In the genomic region with DNA sequence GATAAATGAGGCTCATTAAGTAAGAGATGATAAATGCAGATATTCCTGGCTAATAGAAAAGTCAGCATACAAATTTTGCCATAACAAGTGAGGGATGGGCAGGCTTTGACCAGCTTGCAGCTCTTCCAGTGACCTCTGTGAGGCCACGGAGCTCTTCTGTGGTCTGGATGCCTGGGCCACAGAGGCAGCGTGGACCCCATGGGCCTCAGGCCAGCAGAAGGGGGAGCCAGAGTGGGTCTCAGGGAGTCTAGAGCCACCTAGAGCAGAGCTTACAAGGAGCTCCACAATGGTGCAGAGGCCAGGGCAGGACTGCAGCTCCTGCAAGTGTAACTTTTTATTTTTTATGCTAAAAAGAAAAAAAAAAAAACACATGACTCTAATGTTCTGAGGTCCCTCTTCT, we compare ENCODE assay signal across 19 cellular contexts.
DNase-seq lines count a peak whose midpoint lies in the region; ATAC-seq, FAIRE-seq and TF ChIP-seq lines count a peak whose summit lies in the region.
"Had no signal": no experiment of that assay in that cellular context is flagged by ENCODE, and none has a peak within 500 bp of the region (broad histone marks: within the 10 kb centered on the region; RNA-seq: fewer than 3 reads in every experiment).

No MANE protein-coding gene starts in this region.

- H3K79me2 ChIP-seq in DND-41 (ENCODE audit: insufficient read depth, low read length) (peaks cover 96% of the 10 kb centered on the region), H1 (ENCODE audit: control insufficient read depth in 1 of 2, insufficient read depth in 2 of 2, low read length in 2 of 2) (peaks cover 0 to 83% of the 10 kb centered on the region in 2 experiments; a peak in 3 of 4 replicates)

- peaks cover 8% of the 10 kb centered on the region for H3K79me1 ChIP-seq in H1 (ENCODE audit: low read depth, low read length)

- H3K23ac ChIP-seq in H1 (ENCODE audit: insufficient read length) = no peak overlapping the region

- POLR2A ChIA-PET in GM10248 (lab: Yijun Ruan, JAX) (no interaction called here), H1 (lab: Charles Lee; ENCODE audit: partially characterized antibody) (interaction anchor here (1.2 to 2.0 kb wide), 2 partner anchors 9 to 22 kb away, joined by 3 to 5 read pairs; no protein-coding TSS in a partner anchor)

- DNase-seq in DND-41 (no peak), GM10248 (ENCODE audit: extremely low spot score) (no peak), NCI-H69 (lab: John Stamatoyannopoulos, UW) (peak; percentile 80), H1 (ENCODE audit: low read depth in 1 of 2, low spot score in 2 of 2) (peak in 1 of 2 experiments; percentile 21), activated gamma-delta T cell (lab: John Stamatoyannopoulos, UW) (no peak), G401 (ENCODE audit: low spot score) (no peak)
- DNase-seq: activated CD4-positive, CD25-positive, alpha-beta regulatory T cell; cortex of kidney; foreskin melanocyte; Kasumi-1; lower lobe of right lung; naive thymus-derived CD4-positive, alpha-beta T cell; NCI-H1694; NCI-H446 treated with DMSO at 0.1 percent for 48 hours; PC-9; upper lobe of left lung had no signal

- no peak overlapping the region for H2BK15ac ChIP-seq in H1 (ENCODE audit: low read length)

- no peak overlapping the region for H3K18ac ChIP-seq in H1 (ENCODE audit: extremely low read depth, low read length)

- ATAC-seq in DND-41 (ENCODE audit: insufficient read depth, low read depth) (peak; percentile 22; the same call in 1 of the 3 replicates), GM18511 (IDR thresholded peaks at IDR 0.05; ENCODE audit: unreplicated experiment) (no peak)
- ATAC-seq: naive thymus-derived CD4-positive, alpha-beta T cell; stimulated activated effector memory CD8-positive, alpha-beta T cell treated with anti-CD3 and anti-CD28 coated beads, Interleukin-12 subunit alpha, Interleukin-12 subunit beta, amount 100 ng/mL, for 72 hours had no signal

- H3K27me3 ChIP-seq in DND-41 (ENCODE audit: insufficient read depth, low read length, poor library complexity) (no peaks in the 10 kb centered on the region), H1 (replicated peaks in 1 of 4; ENCODE audit: control insufficient read depth in 3 of 4, extremely low read depth in 1 of 4, insufficient read depth in 3 of 4, low read length in 3 of 4) (no peaks in the 10 kb centered on the region)
- H3K27me3 ChIP-seq: BLaER1 treated with 17β-estradiol and CSF1 and Interleukin-3, amounts not matched to agents 10 nM and 100 nM; upper lobe of left lung had no signal

- in situ Hi-C loops in G401 (cut with HindIII; ENCODE audit: low sequenced_read_pairs) = no loop called here

- H3K27ac ChIP-seq in DND-41 (ENCODE audit: low read length) = no peak overlapping the region
- H3K27ac ChIP-seq in H1 (ENCODE audit: low read depth, low read length) = no peak overlapping the region
- H3K27ac ChIP-seq: BLaER1 treated with 17β-estradiol and CSF1 and Interleukin-3, amounts not matched to agents 10 nM and 100 nM; lower lobe of right lung; PC-9; upper lobe of left lung had no signal

- H4K5ac ChIP-seq in H1 (ENCODE audit: insufficient read length, low read depth, low read length) = no peak overlapping the region

- CTCF ChIA-PET in GM10248 (lab: Yijun Ruan, JAX) (interaction anchor here (1.1 to 4.6 kb wide), 9 partner anchors 8 to 88 kb away, joined by 3 to 32 read pairs (median 4); no protein-coding TSS in a partner anchor), H1 (lab: Charles Lee; ENCODE audit: partially characterized antibody) (interaction anchor here (0.8 to 2.5 kb wide), 20 partner anchors 8 to 1493 kb away, joined by 3 to 12 read pairs (median 4); no protein-coding TSS in a partner anchor)

- H4K8ac ChIP-seq in H1 (ENCODE audit: extremely low read depth, insufficient read depth, low read length) = no peak overlapping the region

- no peak overlapping the region for H2BK20ac ChIP-seq in H1 (ENCODE audit: low read length)

- no peak overlapping the region for H4K91ac ChIP-seq in H1 (replicated peaks; ENCODE audit: insufficient read length, low read length)

- H3K9ac ChIP-seq in DND-41 (ENCODE audit: low read depth, low read length) (no peak overlapping the region), H1 (replicated peaks in 1 of 4; ENCODE audit: extremely low read depth in 1 of 4, low read depth in 3 of 4, low read length in 3 of 4) (no peak overlapping the region)
- H3K9ac ChIP-seq: BLaER1 treated with 17β-estradiol and CSF1 and Interleukin-3, amounts not matched to agents 10 nM and 100 nM had no signal

- no peak overlapping the region for H3K4ac ChIP-seq in H1 (replicated peaks; ENCODE audit: insufficient read length, low read depth, low read length)

- no peak overlapping the region for H2AK5ac ChIP-seq in H1 (ENCODE audit: low read depth, low read length)

- no peak for TF ChIP-seq CTCF in DND-41 (IDR thresholded peaks at IDR 0.05; ENCODE audit: borderline replicate concordance, extremely low read depth, low read length, poor library complexity, severe bottlenecking)
- peak; percentile 23 for TF ChIP-seq CTCF in GM10248 (IDR thresholded peaks at IDR 0.05; ENCODE audit: control extremely low read depth, extremely low read depth, low read depth, missing control alignments)
- TF ChIP-seq CTCF in H1 (IDR thresholded peaks at IDR 0.05; ENCODE audit: control extremely low read depth in 1 of 3, insufficient read depth in 1 of 3, low read depth in 1 of 3, low read length in 3 of 3) = peak; percentile 63 to 77 (median 65)

- no peak overlapping the region for H2BK120ac ChIP-seq in H1 (replicated peaks; ENCODE audit: low read depth, low read length)

- peak; percentile 44 to 61 for TF ChIP-seq RAD21 in H1 (IDR thresholded peaks at IDR 0.05 in 1 of 2, conservative IDR thresholded peaks at IDR 0.05 in 1 of 2; ENCODE audit: low read depth in 2 of 2, low read length in 2 of 2)

- no peaks in the 10 kb centered on the region for H3K36me3 ChIP-seq in DND-41 (ENCODE audit: insufficient read depth, low read length)
- no peaks in the 10 kb centered on the region for H3K36me3 ChIP-seq in H1 (ENCODE audit: control insufficient read depth in 2 of 4, insufficient read depth in 4 of 4, low read length in 3 of 4)
- H3K36me3 ChIP-seq: lower lobe of right lung, upper lobe of left lung had no signal

- H3K4me2 ChIP-seq in DND-41 (ENCODE audit: insufficient read depth, low read length) (no peak overlapping the region), H1 (ENCODE audit: insufficient read depth in 1 of 2, low read depth in 2 of 2, low read length in 2 of 2) (no peak overlapping the region)
- H3K4me2 ChIP-seq: BLaER1 treated with 17β-estradiol and CSF1 and Interleukin-3, amounts not matched to agents 10 nM and 100 nM; PC-9 had no signal

- FAIRE-seq in H1 (lab: Jason Lieb, UNC) = peak; percentile 28

- WGBS in H1 (ENCODE audit: extremely low coverage in 1 of 2, insufficient coverage in 1 of 2, insufficient read length in 1 of 2, insufficient replicate concordance in 2 of 2, low coverage in 1 of 2, low lambda C conversion rate in 2 of 2, missing lambda C conversion rate in 1 of 2), 2 experiments = 80% methylated on average over 1 of the region's 2 CpGs; no CpG with 5 or more reads in 1 of the 2 experiments

- no peak overlapping the region for H2BK5ac ChIP-seq in H1 (ENCODE audit: low read depth, low read length)

- TF ChIP-seq EP300 in H1 (IDR thresholded peaks at IDR 0.05; ENCODE audit: borderline replicate concordance in 1 of 2, low read depth in 2 of 2, low read length in 2 of 2) = no peak

- H3K9me3 ChIP-seq in DND-41 (ENCODE audit: insufficient read depth, low read length, severe bottlenecking) (no peaks in the 10 kb centered on the region), H1 (ENCODE audit: insufficient read depth in 2 of 2, low read depth in 1 of 2, low read length in 1 of 2) (no peaks in the 10 kb centered on the region)
- H3K9me3 ChIP-seq: BLaER1 treated with 17β-estradiol and CSF1 and Interleukin-3, amounts not matched to agents 10 nM and 100 nM; lower lobe of right lung; upper lobe of left lung had no signal

- H3K14ac ChIP-seq in H1 (ENCODE audit: insufficient read length) = no peak overlapping the region

- H3K23me2 ChIP-seq in H1 (ENCODE audit: low read depth, low read length) = no peaks in the 10 kb centered on the region; the same call in 1 of the 2 replicates

- no peak overlapping the region for H2AFZ ChIP-seq in DND-41 (ENCODE audit: low read depth, low read length)
- no peak overlapping the region for H2AFZ ChIP-seq in H1 (ENCODE audit: low read length)
- H2AFZ ChIP-seq: PC-9 had no signal

- peaks cover 62% of the 10 kb centered on the region for H4K20me1 ChIP-seq in DND-41 (ENCODE audit: insufficient read depth, low read length)
- H4K20me1 ChIP-seq in H1 (replicated peaks in 1 of 2; ENCODE audit: control insufficient read depth in 1 of 2, insufficient read depth in 2 of 2, low read length in 2 of 2) = peaks cover 0 to 2% of the 10 kb centered on the region in 2 experiments

- H3K4me3 ChIP-seq in DND-41 (ENCODE audit: low read depth in 1 of 2, low read length in 2 of 2) (no peak overlapping the region), H1 (ENCODE audit: extremely low read depth in 1 of 4, insufficient read depth in 2 of 4, low read depth in 3 of 4, low read length in 4 of 4) (no peak overlapping the region)
- H3K4me3 ChIP-seq: BLaER1 treated with 17β-estradiol and CSF1 and Interleukin-3, amounts not matched to agents 10 nM and 100 nM; lower lobe of right lung; PC-9; upper lobe of left lung had no signal

- no peak overlapping the region for H2BK12ac ChIP-seq in H1 (ENCODE audit: low read depth, low read length)

- H3K56ac ChIP-seq in H1 (replicated peaks; ENCODE audit: insufficient read length, low read depth, low read length) = no peak overlapping the region

- H3K4me1 ChIP-seq in DND-41 (ENCODE audit: insufficient read depth, low read length) = no peaks in the 10 kb centered on the region
- H3K4me1 ChIP-seq in H1 (replicated peaks in 1 of 4; ENCODE audit: control insufficient read depth in 3 of 4, insufficient read depth in 4 of 4, low read length in 3 of 4) = peaks cover 2 to 15% (median 10%) of the 10 kb centered on the region in 4 experiments; a peak in 5 of 7 replicates

- TF ChIP-seq POLR2A in H1 (IDR thresholded peaks at IDR 0.05; ENCODE audit: control extremely low read depth in 1 of 2, low read depth in 2 of 2, low read length in 2 of 2) = no peak

TF ChIP-seq in H1, 55 proteins besides CTCF, POLR2A, EP300 and RAD21:
- TF ChIP-seq FOSL1 (IDR thresholded peaks at IDR 0.05; ENCODE audit: insufficient read depth, low read depth, low read length) = peak; percentile 86
- no peak for TF ChIP-seq SP1 (IDR thresholded peaks at IDR 0.05; ENCODE audit: low read depth, low read length)
- peak; percentile 86 for TF ChIP-seq KDM1A (IDR thresholded peaks at IDR 0.05; ENCODE audit: borderline replicate concordance, low read length)
- no peak for TF ChIP-seq RXRA (IDR thresholded peaks at IDR 0.05; ENCODE audit: insufficient read depth, low read depth, low read length)
- no peak for TF ChIP-seq SAP30 (IDR thresholded peaks at IDR 0.05; ENCODE audit: insufficient read depth, insufficient replicate concordance, low read length)
- no peak for TF ChIP-seq NRF1 (IDR thresholded peaks at IDR 0.05; ENCODE audit: low read depth, low read length)
- TF ChIP-seq EGR1 (IDR thresholded peaks at IDR 0.05; ENCODE audit: borderline replicate concordance, low read depth, low read length) = peak; percentile 100
- no peak for TF ChIP-seq KDM5A (IDR thresholded peaks at IDR 0.05; ENCODE audit: low read length)
